8 cellular contexts compared by ENCODE assay signal in the genomic region with DNA sequence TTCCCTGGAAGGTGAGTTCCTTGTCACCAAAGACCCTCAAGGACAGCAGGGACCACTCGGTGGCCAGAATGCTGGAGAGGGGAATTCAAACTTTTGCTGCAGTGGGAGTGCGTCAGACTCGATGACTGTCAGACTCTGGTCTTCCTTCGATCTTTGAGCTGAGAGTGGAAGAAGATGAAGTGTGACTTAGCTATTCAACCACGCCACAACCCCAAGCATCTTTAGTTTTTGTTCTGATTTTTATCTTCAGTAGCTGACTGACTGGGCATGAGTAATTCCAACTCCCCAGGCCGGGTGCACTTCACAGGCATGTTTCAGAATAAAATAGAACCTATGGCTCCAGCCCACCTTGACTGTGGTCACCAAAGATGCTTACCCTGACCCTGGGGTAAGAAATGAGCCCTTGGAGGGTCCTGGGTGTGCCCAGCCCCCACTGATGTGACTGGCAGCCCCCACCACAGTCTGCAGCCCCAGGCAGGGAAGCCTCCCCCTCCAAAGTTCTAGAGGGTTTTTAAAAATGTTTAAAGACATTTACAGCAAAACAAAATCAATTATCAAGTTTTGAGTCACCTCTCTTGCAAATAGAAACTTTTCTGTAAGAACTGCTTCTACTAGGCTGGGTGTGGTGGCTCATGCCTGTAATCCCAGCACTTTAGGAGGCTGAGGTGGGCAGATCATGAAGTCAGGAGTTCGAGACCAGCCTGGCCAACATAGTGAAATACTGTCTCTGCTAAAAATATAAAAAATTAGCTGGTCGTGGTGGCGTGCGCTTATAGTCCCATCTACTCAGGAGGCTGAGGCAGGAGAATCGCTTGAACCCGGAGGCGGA.
DNase-seq lines count a peak whose midpoint lies in the region; ATAC-seq and TF ChIP-seq lines count a peak whose summit lies in the region.

No MANE protein-coding gene starts in this region.

- H3K36me3 ChIP-seq in brain microvascular endothelial cell (replicated peaks): no peaks in the 10 kb centered on the region

- no peaks in the 10 kb centered on the region for H3K27me3 ChIP-seq in brain microvascular endothelial cell (replicated peaks)

- ATAC-seq in GM19452 (IDR thresholded peaks at IDR 0.05; ENCODE audit: unreplicated experiment): peak; percentile 45

- intact Hi-C loops in posterior cingulate gyrus (cut with DNase I): no loop called here

- H3K4me3 ChIP-seq in brain microvascular endothelial cell (ENCODE audit: low read depth, low read length): no peak overlapping the region

- peak; percentile 75 for DNase-seq in NCI-H226
- DNase-seq in brain microvascular endothelial cell: peak; percentile 95
- peak; percentile 4 for DNase-seq in stimulated activated CD8-positive, alpha-beta memory T cell treated with anti-CD3 and anti-CD28 coated beads, Interleukin-15, amount 100 ng/mL, for 1 hour (ENCODE audit: low read depth)
- DNase-seq in AML-193 (lab: John Stamatoyannopoulos, UW): no peak
- no peak for DNase-seq in posterior cingulate gyrus
- DNase-seq in CD1c-positive myeloid dendritic cell (ENCODE audit: extremely low spot score): no peak
- no peak for DNase-seq in HuH-7.5 (ENCODE audit: low spot score)

- in situ Hi-C loops in brain microvascular endothelial cell (cut with HindIII; ENCODE audit: low pct_ligation_motif_present, low sequenced_read_pairs): no loop called here

- H3K27ac ChIP-seq in brain microvascular endothelial cell: peak overlapping the region; percentile 93

- TF ChIP-seq CTCF in brain microvascular endothelial cell (IDR thresholded peaks at IDR 0.05; ENCODE audit: low read depth, low read length, missing control alignments): no peak

Comparison
In these comparisons a context has a peak if more than half of its experiments do, and no peak if none do; other contexts are left out.
1. DNase-seq: peak in NCI-H226 (single experiment), brain microvascular endothelial cell (single experiment) and stimulated activated CD8-positive, alpha-beta memory T cell treated with anti-CD3 and anti-CD28 coated beads, Interleukin-15, amount 100 ng/mL, for 1 hour (single experiment); none in AML-193 (0 of 2), posterior cingulate gyrus (0 of 10), CD1c-positive myeloid dendritic cell (single experiment) and HuH-7.5 (single experiment).